28 cellular contexts compared by ENCODE assay signal in genomic region chr17:77618173-77618572, GRCh38.
DNase-seq lines count a peak whose midpoint lies in the region; ATAC-seq, FAIRE-seq and TF ChIP-seq lines count a peak whose summit lies in the region.
"Had no signal": no experiment of that assay in that cellular context is flagged by ENCODE, and none has a peak within 500 bp of the region (broad histone marks: within the 10 kb centered on the region; RNA-seq: fewer than 3 reads in every experiment).

No MANE protein-coding gene starts in this region.

- no peak for TF ChIP-seq CTCF in nephron (IDR thresholded peaks at IDR 0.05; ENCODE audit: unreplicated experiment in 3 of 3)
- no peak for TF ChIP-seq CTCF in transverse colon (IDR thresholded peaks at IDR 0.05)

- ATAC-seq in aorta (ENCODE audit: low FRiP score) = no peak
- ATAC-seq in HG03159 (IDR thresholded peaks at IDR 0.05; ENCODE audit: unreplicated experiment) = no peak
- ATAC-seq: activated CD4-positive, CD25-positive, alpha-beta regulatory T cell treated with anti-CD3 and anti-CD28 coated beads, Interleukin-2, amount 50 U/mL, for 24 hours; left cardiac atrium; Panc1 had no signal

- peak; percentile 22 for DNase-seq in activated naive CD4-positive, alpha-beta T cell treated with anti-CD3 and anti-CD28 coated beads, Interleukin-2, amount 10 ng/mL, durations not matched to agents 7 days and 5 days
- no peak for DNase-seq in activated naive CD4-positive, alpha-beta T cell treated with Interleukin-2 at 50 U/mL for 16 hours
- DNase-seq in activated naive CD8-positive, alpha-beta T cell treated with anti-CD3 and anti-CD28 coated beads for 36 hours = peak; percentile 20
- DNase-seq in aorta (peak; percentile 38 to 58), H54 (ENCODE audit: insufficient read length, low spot score) (no peak), transverse colon (no peak)
- DNase-seq: activated CD4-positive, alpha-beta memory T cell treated with anti-CD3 and anti-CD28 coated beads for 36 hours; adrenal gland; CD4-positive, alpha-beta memory T cell; esophagus squamous epithelium; GOT3; left cardiac atrium; NCI-H1105 treated with DMSO at 0.1 percent for 48 hours; NCI-H2029 treated with DMSO at 0.1 percent for 48 hours; NCI-H2227 treated with DMSO at 0.1 percent for 48 hours; NCI-H526 treated with DMSO at 0.1 percent for 48 hours; stimulated activated CD4-positive, alpha-beta T cell treated with anti-CD3 and anti-CD28 coated beads, Interleukin-15, amount 100 ng/mL, for 24 hours; stimulated activated naive CD4-positive, alpha-beta T cell treated with Interleukin-2 at 50 U/mL for 16 hours had no signal

- intact Hi-C loops in aorta (cut with DNase I) = no loop called here
- intact Hi-C loops in transverse colon (cut with DNase I; ENCODE audit: low total_unique reads) = no loop called here

- FAIRE-seq in H54 (lab: Jason Lieb, UNC) = no peak
- FAIRE-seq: A204.1, frontal cortex, TTC549 had no signal

- H3K27ac ChIP-seq in aorta (ENCODE audit: low read depth in 1 of 2, low read length in 2 of 2) (no peak overlapping the region), transverse colon (no peak overlapping the region)
- H3K27ac ChIP-seq: adrenal gland, coronary artery, esophagus squamous epithelium, prostate gland, tibial artery had no signal

- H3K9me3 ChIP-seq in aorta (ENCODE audit: control insufficient read depth, low read length) (no peaks in the 10 kb centered on the region), transverse colon (no peaks in the 10 kb centered on the region)
- H3K9me3 ChIP-seq: adrenal gland, esophagus squamous epithelium, prostate gland, tibial artery had no signal

- H3K4me1 Mint-ChIP-seq in activated naive CD4-positive, alpha-beta T cell treated with anti-CD3 and anti-CD28 coated beads, Interleukin-2, amount 10 ng/mL, durations not matched to agents 7 days and 5 days = peaks cover 12% of the 10 kb centered on the region
- H3K4me1 Mint-ChIP-seq in activated naive CD8-positive, alpha-beta T cell treated with anti-CD3 and anti-CD28 coated beads for 36 hours = peaks cover 14% of the 10 kb centered on the region
- peaks cover 17% of the 10 kb centered on the region for H3K4me1 Mint-ChIP-seq in nephron

- CTCF ChIA-PET in activated naive CD4-positive, alpha-beta T cell treated with anti-CD3 and anti-CD28 coated beads, Interleukin-2, amount 10 ng/mL, durations not matched to agents 7 days and 5 days (lab: Charles Lee) = interaction anchor here (1.2 kb wide), 1 partner anchor 395 kb away, joined by 3 read pairs; no protein-coding TSS in a partner anchor

- H3K36me3 Mint-ChIP-seq in activated naive CD4-positive, alpha-beta T cell treated with anti-CD3 and anti-CD28 coated beads, Interleukin-2, amount 10 ng/mL, durations not matched to agents 7 days and 5 days = no peaks in the 10 kb centered on the region
- H3K36me3 Mint-ChIP-seq in activated naive CD8-positive, alpha-beta T cell treated with anti-CD3 and anti-CD28 coated beads for 36 hours = peaks cover 2% of the 10 kb centered on the region
- no peaks in the 10 kb centered on the region for H3K36me3 Mint-ChIP-seq in nephron (ENCODE audit: low read depth)
- H3K36me3 Mint-ChIP-seq: activated CD4-positive, alpha-beta memory T cell treated with anti-CD3 and anti-CD28 coated beads for 36 hours; CD4-positive, alpha-beta memory T cell had no signal

- TF ChIP-seq EP300 in transverse colon (IDR thresholded peaks at IDR 0.05; ENCODE audit: low read depth) = no peak

- H3K4me3 ChIP-seq in aorta (ENCODE audit: low read length in 2 of 2) (no peak overlapping the region), transverse colon (no peak overlapping the region)
- H3K4me3 ChIP-seq: adrenal gland, coronary artery, esophagus squamous epithelium, prostate gland, tibial artery had no signal

- TF ChIP-seq POLR2A in H54 (IDR thresholded peaks at IDR 0.05; ENCODE audit: low read depth, low read length) = no peak
- no peak for TF ChIP-seq POLR2A in transverse colon (IDR thresholded peaks at IDR 0.05)

- H3K4me3 Mint-ChIP-seq in activated naive CD4-positive, alpha-beta T cell treated with anti-CD3 and anti-CD28 coated beads, Interleukin-2, amount 10 ng/mL, durations not matched to agents 7 days and 5 days = no peak overlapping the region
- no peak overlapping the region for H3K4me3 Mint-ChIP-seq in activated naive CD8-positive, alpha-beta T cell treated with anti-CD3 and anti-CD28 coated beads for 36 hours
- H3K4me3 Mint-ChIP-seq in nephron = no peak overlapping the region
- H3K4me3 Mint-ChIP-seq: activated CD4-positive, alpha-beta memory T cell treated with anti-CD3 and anti-CD28 coated beads for 36 hours; CD4-positive, alpha-beta memory T cell had no signal

- H3K4me1 ChIP-seq in aorta (ENCODE audit: control insufficient read depth in 1 of 2, insufficient read depth in 2 of 2, low read length in 2 of 2) (no peaks in the 10 kb centered on the region), transverse colon (peaks cover 0 to 8% (median 0%) of the 10 kb centered on the region in 4 donors)
- H3K4me1 ChIP-seq: prostate gland had no signal

- peak overlapping the region; percentile 71 for H3K27ac Mint-ChIP-seq in activated naive CD4-positive, alpha-beta T cell treated with anti-CD3 and anti-CD28 coated beads, Interleukin-2, amount 10 ng/mL, durations not matched to agents 7 days and 5 days
- H3K27ac Mint-ChIP-seq in activated naive CD8-positive, alpha-beta T cell treated with anti-CD3 and anti-CD28 coated beads for 36 hours = peak overlapping the region; percentile 80
- H3K27ac Mint-ChIP-seq in nephron = peak overlapping the region in 2 of 3 experiments; percentile 10 to 52
- H3K27ac Mint-ChIP-seq: activated CD4-positive, alpha-beta memory T cell treated with anti-CD3 and anti-CD28 coated beads for 36 hours had no signal

- H3K27me3 ChIP-seq in aorta (ENCODE audit: control insufficient read depth in 1 of 2, insufficient read depth in 2 of 2, low read length in 1 of 2) (no peaks in the 10 kb centered on the region), transverse colon (no peaks in the 10 kb centered on the region)
- H3K27me3 ChIP-seq: adrenal gland, tibial artery had no signal

- peaks cover 8% of the 10 kb centered on the region for H3K9me3 Mint-ChIP-seq in activated naive CD4-positive, alpha-beta T cell treated with anti-CD3 and anti-CD28 coated beads, Interleukin-2, amount 10 ng/mL, durations not matched to agents 7 days and 5 days
- H3K9me3 Mint-ChIP-seq in activated naive CD8-positive, alpha-beta T cell treated with anti-CD3 and anti-CD28 coated beads for 36 hours = peaks cover 13% of the 10 kb centered on the region
- H3K9me3 Mint-ChIP-seq in nephron = peaks cover 15% of the 10 kb centered on the region
- H3K9me3 Mint-ChIP-seq: activated CD4-positive, alpha-beta memory T cell treated with anti-CD3 and anti-CD28 coated beads for 36 hours had no signal

- H3K27me3 Mint-ChIP-seq in activated naive CD4-positive, alpha-beta T cell treated with anti-CD3 and anti-CD28 coated beads, Interleukin-2, amount 10 ng/mL, durations not matched to agents 7 days and 5 days = peaks cover 53% of the 10 kb centered on the region
- H3K27me3 Mint-ChIP-seq in activated naive CD8-positive, alpha-beta T cell treated with anti-CD3 and anti-CD28 coated beads for 36 hours = no peaks in the 10 kb centered on the region
- H3K27me3 Mint-ChIP-seq in nephron (ENCODE audit: low read depth) = peaks cover 4% of the 10 kb centered on the region
- H3K27me3 Mint-ChIP-seq: activated CD4-positive, alpha-beta memory T cell treated with anti-CD3 and anti-CD28 coated beads for 36 hours had no signal

- in situ Hi-C loops in transverse colon (cut with MboI; ENCODE audit: low pct_ligation_motif_present in 1 of 4, low pct_unique_long_range_greater_than_20kb in 1 of 4, low sequenced_read_pairs in 3 of 4) = no loop called here

- H3K36me3 ChIP-seq in aorta (ENCODE audit: control insufficient read depth in 1 of 2, insufficient read depth in 2 of 2, low read length in 1 of 2) (no peaks in the 10 kb centered on the region), transverse colon (no peaks in the 10 kb centered on the region)
- H3K36me3 ChIP-seq: adrenal gland, esophagus squamous epithelium, prostate gland, tibial artery had no signal

- WGBS in aorta, 2 donors = 87 to 91% methylated on average over 7 of the region's 7 CpGs
- WGBS in transverse colon (ENCODE audit: low coverage in 1 of 2), 2 donors = 76% methylated on average over 7 of the region's 7 CpGs; no CpG with 5 or more reads in 1 of the 2 donors

Comparison
In these comparisons a context has a peak if more than half of its experiments do, and no peak if none do; other contexts are left out.
1. DNase-seq: peak in activated naive CD4-positive, alpha-beta T cell treated with anti-CD3 and anti-CD28 coated beads, Interleukin-2, amount 10 ng/mL, durations not matched to agents 7 days and 5 days (single experiment), activated naive CD8-positive, alpha-beta T cell treated with anti-CD3 and anti-CD28 coated beads for 36 hours (single experiment) and aorta (2 of 2); none in activated naive CD4-positive, alpha-beta T cell treated with Interleukin-2 at 50 U/mL for 16 hours (single experiment), H54 (single experiment) and transverse colon (single experiment).
2. Peak in every context shown above with its lines, with median percentiles within 50 percentile points of each other: H3K27ac Mint-ChIP-seq.